ENCODE assay signal across 10 cellular contexts in the genomic region with DNA sequence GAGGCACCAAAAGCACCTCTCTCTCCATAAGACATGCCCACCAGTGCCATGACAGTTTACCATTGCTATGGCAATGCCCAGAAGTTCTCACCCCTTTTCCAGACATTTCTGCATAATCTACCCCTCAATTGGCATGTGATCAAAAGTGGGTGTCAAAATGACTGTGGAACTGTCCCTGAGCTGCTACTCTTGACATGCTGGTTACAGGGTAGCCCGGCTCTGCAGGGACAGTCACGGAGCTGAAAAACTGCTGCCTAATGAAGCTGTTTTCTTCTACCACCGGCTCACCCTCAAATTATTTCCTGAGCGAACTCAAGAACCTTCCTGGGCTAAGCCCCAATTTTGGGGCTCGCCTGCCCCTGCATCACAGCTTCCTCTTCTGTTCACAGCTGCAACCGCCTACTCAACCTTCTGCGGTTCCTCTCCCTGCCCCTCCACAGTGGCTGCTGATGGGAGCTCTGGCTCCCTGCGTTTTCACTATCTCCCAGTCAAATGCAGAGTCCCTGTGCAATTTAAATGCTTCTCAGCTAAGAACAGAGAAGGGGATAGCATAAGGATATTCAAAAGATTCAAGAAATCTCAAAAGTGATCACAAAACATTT.
DNase-seq lines count a peak whose midpoint lies in the region; ATAC-seq, FAIRE-seq and TF ChIP-seq lines count a peak whose summit lies in the region.
"Had no signal": no experiment of that assay in that cellular context is flagged by ENCODE, and none has a peak within 500 bp of the region (broad histone marks: within the 10 kb centered on the region; RNA-seq: fewer than 3 reads in every experiment).

No MANE protein-coding gene starts in this region.

- no peak overlapping the region for H3K27ac ChIP-seq in K562 (ENCODE audit: extremely low read depth, low read depth, low read length)
- H3K27ac ChIP-seq: cardiac muscle cell had no signal

- no peaks in the 10 kb centered on the region for H4K20me1 ChIP-seq in K562 (replicated peaks; ENCODE audit: control insufficient read depth, insufficient read depth, low read length)

- POLR2A ChIA-PET in K562 (lab: Yijun Ruan, JAX): interaction anchor here (0.5 to 3.1 kb wide), 5 partner anchors 10 to 930 kb away, joined by 3 to 13 read pairs (median 4); no protein-coding TSS in a partner anchor

- no peak for TF ChIP-seq CTCF in K562 (IDR thresholded peaks at IDR 0.05 in 2 of 3, conservative IDR thresholded peaks at IDR 0.05 in 1 of 3; ENCODE audit: insufficient read depth in 2 of 3, low read depth in 1 of 3, low read length in 3 of 3)

- TF ChIP-seq RAD21 in K562 (CRISPR knock-in tag; conservative IDR thresholded peaks at IDR 0.05 in 1 of 2, IDR thresholded peaks at IDR 0.05 in 1 of 2): no peak

- CTCF ChIA-PET in K562 (lab: Yijun Ruan, JAX; ENCODE audit: low intra/inter-chr PET ratio): no interaction called here

- H3K9ac ChIP-seq in K562 (ENCODE audit: insufficient read depth in 1 of 2, low read depth in 2 of 2, low read length in 2 of 2): 0 out of 4 replicates have a peak overlapping the region, but pooled peaks of 1 of the 2 experiments have one; percentile 35

- no peaks in the 10 kb centered on the region for H3K36me3 ChIP-seq in K562 (ENCODE audit: control insufficient read depth, insufficient read depth, low read length)
- H3K36me3 ChIP-seq: cardiac muscle cell had no signal

- no peaks in the 10 kb centered on the region for H3K9me1 ChIP-seq in K562 (ENCODE audit: control insufficient read depth, insufficient read depth, low read length)

- no peaks in the 10 kb centered on the region for H3K79me2 ChIP-seq in K562 (ENCODE audit: control insufficient read depth, insufficient read depth, low read length)

- no TSS peak for BruUV-seq in K562 (replicated peaks; lab: Mats Ljungman, UMichigan)

- H3K4me3 ChIP-seq in K562: no peak overlapping the region
- H3K4me3 ChIP-seq: cardiac muscle cell had no signal

- H3K4me1 ChIP-seq in K562 (replicated peaks in 1 of 2; ENCODE audit: control insufficient read depth in 2 of 2, insufficient read depth in 2 of 2, low read length in 2 of 2): peaks cover 6 to 9% of the 10 kb centered on the region in 2 experiments; a peak in 3 of 5 replicates

- H3K4me2 ChIP-seq in K562 (ENCODE audit: insufficient read depth, low read length): no peak overlapping the region

- no peaks in the 10 kb centered on the region for H3K9me3 ChIP-seq in K562 (replicated peaks; ENCODE audit: control insufficient read depth, insufficient read depth, low read depth, low read length)

- TF ChIP-seq EP300 in K562 (IDR thresholded peaks at IDR 0.05; ENCODE audit: low read length): no peak

- no peak for FAIRE-seq in K562 (lab: Jason Lieb, UNC)
- FAIRE-seq: keratinocyte had no signal

- DNase-seq in T-helper 9 cell (peak; percentile 24), K562 (ENCODE audit: extremely low read depth in 1 of 4, low spot score in 3 of 4) (no peak), posterior vena cava (ENCODE audit: low spot score) (no peak)
- peak in 2 of 3 experiments; percentile 17 to 23 for DNase-seq in stimulated activated CD4-positive, alpha-beta T cell treated with anti-CD3 and anti-CD28 coated beads, TNF-alpha, amount 100 ng/mL, for 4 hours (ENCODE audit: low read depth in 3 of 3)

- ATAC-seq in HG02678 (IDR thresholded peaks at IDR 0.05; ENCODE audit: unreplicated experiment) (peak; percentile 51), K562 (0 out of 3 replicates have a peak, but pooled peaks have one; percentile 26), HG03469 (IDR thresholded peaks at IDR 0.05; ENCODE audit: unreplicated experiment) (no peak), HG02571 (IDR thresholded peaks at IDR 0.05; ENCODE audit: unreplicated experiment) (no peak), HG03432 (IDR thresholded peaks at IDR 0.05; ENCODE audit: unreplicated experiment) (no peak)

- intact Hi-C loops in K562 (cut with micrococcal nuclease) (no loop called here), posterior vena cava (cut with DNase I) (no loop called here)

- TF ChIP-seq POLR2A in K562 (conservative IDR thresholded peaks at IDR 0.05): no peak

- H2AFZ ChIP-seq in K562 (ENCODE audit: low read depth, low read length): no peak overlapping the region

- H3K27me3 ChIP-seq in K562 (ENCODE audit: control insufficient read depth in 2 of 2, insufficient read depth in 2 of 2, low read length in 2 of 2): peaks cover 16 to 32% of the 10 kb centered on the region in 2 experiments

- in situ Hi-C loops in K562 (cut with MboI): no loop called here

- WGBS in K562 (ENCODE audit: insufficient coverage, low coverage, missing lambda C conversion rate): 1% methylated on average over 8 of the region's 8 CpGs

TF ChIP-seq in K562, 482 proteins besides CTCF, POLR2A, EP300 and RAD21:
- peak; percentile 30 for TF ChIP-seq EGR1 (conservative IDR thresholded peaks at IDR 0.05)
- TF ChIP-seq CBX2 (IDR thresholded peaks at IDR 0.05; ENCODE audit: insufficient read depth, low read length, poor library complexity, severe bottlenecking): no peak
- 0 out of 2 replicates have a peak, but pooled peaks have one; percentile 36 for TF ChIP-seq SPI1 (IDR thresholded peaks at IDR 0.05; ENCODE audit: borderline replicate concordance, low read depth, low read length)
- no peak for TF ChIP-seq ZNF274 (IDR thresholded peaks at IDR 0.05; ENCODE audit: borderline replicate concordance, low read depth, low read length)

Comparison
In these comparisons a context has a peak if more than half of its experiments do, and no peak if none do; other contexts are left out.
1. ATAC-seq: peak in HG02678 (single experiment) and K562 (single experiment); none in HG03469 (single experiment), HG02571 (single experiment) and HG03432 (single experiment).
2. DNase-seq: peak in T-helper 9 cell (single experiment) and stimulated activated CD4-positive, alpha-beta T cell treated with anti-CD3 and anti-CD28 coated beads, TNF-alpha, amount 100 ng/mL, for 4 hours (2 of 3); none in K562 (0 of 4) and posterior vena cava (single experiment).